19 cellular contexts compared by ENCODE assay signal in the genomic region with DNA sequence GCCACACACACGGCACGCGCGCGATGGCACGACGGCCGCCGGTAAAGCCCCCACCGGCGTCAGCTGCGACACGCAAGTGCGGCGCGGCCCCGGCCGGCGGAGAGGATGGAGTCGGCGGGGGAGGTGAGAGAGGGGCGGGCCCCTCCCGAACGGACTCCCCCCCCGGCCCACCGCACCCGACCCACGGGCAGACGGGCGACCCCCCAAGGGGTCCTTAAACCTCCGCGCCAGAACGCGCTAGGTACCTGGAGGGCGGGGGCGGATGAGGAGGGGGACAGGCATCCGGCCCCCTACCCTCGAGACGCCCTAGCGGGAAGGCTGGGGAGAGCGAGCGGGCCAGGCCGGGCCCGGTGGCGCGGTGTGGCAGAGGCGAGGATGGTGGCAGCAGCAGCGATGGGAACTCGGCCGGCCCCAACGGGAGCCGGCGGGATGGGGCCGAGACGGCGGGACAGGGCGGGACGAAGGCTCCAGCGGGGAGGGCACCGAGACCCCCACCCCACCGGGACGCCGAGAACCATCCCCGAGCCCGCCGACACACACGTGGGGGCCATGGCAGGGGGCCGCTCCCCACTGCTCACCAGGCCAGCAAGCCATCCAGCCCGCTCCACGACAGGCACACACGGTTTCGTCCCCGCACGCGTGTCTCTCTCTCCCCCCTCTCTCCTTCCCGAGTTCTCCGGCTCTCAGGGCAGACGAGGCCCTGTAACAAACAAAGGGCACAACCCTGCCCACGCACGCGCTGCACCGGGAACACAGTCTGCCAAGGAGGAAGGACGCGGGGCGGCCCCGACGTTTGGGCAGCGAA.
DNase-seq lines count a peak whose midpoint lies in the region; ATAC-seq and TF ChIP-seq lines count a peak whose summit lies in the region.
"Had no signal": no experiment of that assay in that cellular context is flagged by ENCODE, and none has a peak within 500 bp of the region (broad histone marks: within the 10 kb centered on the region; RNA-seq: fewer than 3 reads in every experiment).

No MANE protein-coding gene starts in this region.

- H3K4me3 ChIP-seq in right cardiac atrium (ENCODE audit: low read length): no peak overlapping the region
- H3K4me3 ChIP-seq in endodermal cell (ENCODE audit: low read length): no peak overlapping the region
- no peak overlapping the region for H3K4me3 ChIP-seq in aorta (ENCODE audit: low read length in 2 of 2)
- no peak overlapping the region for H3K4me3 ChIP-seq in CD8-positive, alpha-beta T cell (ENCODE audit: low read depth, low read length)
- peak overlapping the region in 1 of 4 donors; percentile 29 for H3K4me3 ChIP-seq in esophagus squamous epithelium
- H3K4me3 ChIP-seq: HAP-1 had no signal

- no peak overlapping the region for H3K27ac Mint-ChIP-seq in endodermal cell
- H3K27ac Mint-ChIP-seq in CD8-positive, alpha-beta T cell: no peak overlapping the region
- H3K27ac Mint-ChIP-seq: CD14-positive monocyte had no signal

- DNase-seq in right cardiac atrium (no peak), cardiac septum (ENCODE audit: low spot score) (no peak), endodermal cell (peak; percentile 19), posterior vena cava (ENCODE audit: low spot score) (peak; percentile 70), aorta (peak in 1 of 2 donors; percentile 70), hypothalamus (lab: John Stamatoyannopoulos, UW) (no peak), esophagus squamous epithelium (lab: John Stamatoyannopoulos, UW) (no peak)
- DNase-seq in CD8-positive, alpha-beta T cell: no peak
- DNase-seq: COR-L47; EL; KG1; NCI-H1417 treated with DMSO at 0.1 percent for 48 hours; NCI-H1930; NCI-H446; NK-92 treated with Interleukin-12 subunit alpha and Interleukin-12 subunit beta, amount 100 ng/mL, for 24 hours; PC-3 had no signal

- intact Hi-C loops in right cardiac atrium (cut with DNase I): no loop called here
- intact Hi-C loops in cardiac septum (cut with DNase I): no loop called here
- intact Hi-C loops in posterior vena cava (cut with DNase I): no loop called here
- intact Hi-C loops in aorta (cut with DNase I): no loop called here
- intact Hi-C loops in CD8-positive, alpha-beta T cell (cut with DNase I, micrococcal nuclease): no loop called here
- intact Hi-C loops in esophagus squamous epithelium (cut with DNase I): no loop called here

- peaks cover 79% of the 10 kb centered on the region for H3K9me3 Mint-ChIP-seq in endodermal cell
- peaks cover 19% of the 10 kb centered on the region for H3K9me3 Mint-ChIP-seq in CD8-positive, alpha-beta T cell

- POLR2A ChIA-PET in CD8-positive, alpha-beta T cell (lab: Charles Lee): no interaction called here

- H3K9me3 ChIP-seq in right cardiac atrium (ENCODE audit: control insufficient read depth, low read length) (no peaks in the 10 kb centered on the region), endodermal cell (ENCODE audit: control insufficient read depth, low read length) (peaks cover 20% of the 10 kb centered on the region), aorta (ENCODE audit: control insufficient read depth, low read length) (peaks cover 3% of the 10 kb centered on the region), esophagus squamous epithelium (peaks cover 0 to 52% (median 17%) of the 10 kb centered on the region in 3 donors)
- no peaks in the 10 kb centered on the region for H3K9me3 ChIP-seq in CD8-positive, alpha-beta T cell (ENCODE audit: low read length)
- H3K9me3 ChIP-seq: HAP-1 had no signal

- H3K4me1 ChIP-seq in right cardiac atrium (ENCODE audit: control insufficient read depth, insufficient read depth, low read length) (no peaks in the 10 kb centered on the region), endodermal cell (ENCODE audit: control insufficient read depth, insufficient read depth, low read length) (no peaks in the 10 kb centered on the region), aorta (ENCODE audit: control insufficient read depth in 1 of 2, insufficient read depth in 2 of 2, low read length in 2 of 2) (no peaks in the 10 kb centered on the region), esophagus squamous epithelium (no peaks in the 10 kb centered on the region)
- no peaks in the 10 kb centered on the region for H3K4me1 ChIP-seq in CD8-positive, alpha-beta T cell (ENCODE audit: insufficient read depth, low read length)
- H3K4me1 ChIP-seq: HAP-1 had no signal

- no peak for TF ChIP-seq POLR2A in esophagus squamous epithelium (IDR thresholded peaks at IDR 0.05)

- no peaks in the 10 kb centered on the region for H3K27me3 ChIP-seq in right cardiac atrium (ENCODE audit: control insufficient read depth, insufficient read depth)
- no peaks in the 10 kb centered on the region for H3K27me3 ChIP-seq in endodermal cell (ENCODE audit: control insufficient read depth, insufficient read depth, low read length, poor library complexity, severe bottlenecking)
- no peaks in the 10 kb centered on the region for H3K27me3 ChIP-seq in aorta (ENCODE audit: control insufficient read depth in 1 of 2, insufficient read depth in 2 of 2, low read length in 1 of 2)
- no peaks in the 10 kb centered on the region for H3K27me3 ChIP-seq in CD8-positive, alpha-beta T cell (ENCODE audit: insufficient read depth, low read length)
- peaks cover 0 to 41% (median 0%) of the 10 kb centered on the region in 4 donors for H3K27me3 ChIP-seq in esophagus squamous epithelium

- no peak overlapping the region for H3K9ac ChIP-seq in endodermal cell (ENCODE audit: extremely low read depth, low read length, poor library complexity, severe bottlenecking)

- H3K4me3 Mint-ChIP-seq in endodermal cell: no peak overlapping the region
- H3K4me3 Mint-ChIP-seq in CD8-positive, alpha-beta T cell: no peak overlapping the region
- H3K4me3 Mint-ChIP-seq: CD14-positive monocyte had no signal

- 30% methylated on average over 88 of the region's 88 CpGs for WGBS in right cardiac atrium
- WGBS in endodermal cell (ENCODE audit: insufficient coverage in 1 of 2, insufficient read length in 1 of 2), 2 experiments: 90 to 94% methylated on average over 38 to 81 of the region's 88 CpGs
- WGBS in aorta, 2 donors: 35 to 58% methylated on average over 54 to 88 of the region's 88 CpGs
- 66 to 80% methylated on average over 2 to 25 of the region's 88 CpGs for WGBS in esophagus squamous epithelium, 2 donors

- H3K27me3 Mint-ChIP-seq in endodermal cell (ENCODE audit: insufficient read depth): no peaks in the 10 kb centered on the region
- peaks cover 2% of the 10 kb centered on the region for H3K27me3 Mint-ChIP-seq in CD8-positive, alpha-beta T cell (ENCODE audit: low read depth)

- no peak overlapping the region for H3K27ac ChIP-seq in right cardiac atrium (ENCODE audit: low read length)
- H3K27ac ChIP-seq in endodermal cell (ENCODE audit: low read depth, low read length): no peak overlapping the region
- H3K27ac ChIP-seq in aorta (ENCODE audit: low read depth in 1 of 2, low read length in 2 of 2): no peak overlapping the region
- H3K27ac ChIP-seq in CD8-positive, alpha-beta T cell (ENCODE audit: low read depth, low read length): no peak overlapping the region
- no peak overlapping the region for H3K27ac ChIP-seq in esophagus squamous epithelium
- H3K27ac ChIP-seq: RWPE1 had no signal

- H3K36me3 ChIP-seq in endodermal cell (ENCODE audit: control insufficient read depth, insufficient read depth, low read length) (no peaks in the 10 kb centered on the region), aorta (ENCODE audit: control insufficient read depth in 1 of 2, insufficient read depth in 2 of 2, low read length in 1 of 2) (no peaks in the 10 kb centered on the region), esophagus squamous epithelium (no peaks in the 10 kb centered on the region)
- H3K36me3 ChIP-seq in CD8-positive, alpha-beta T cell (ENCODE audit: insufficient read depth, low read length): no peaks in the 10 kb centered on the region
- H3K36me3 ChIP-seq: HAP-1 had no signal

- no peaks in the 10 kb centered on the region for H3K4me1 Mint-ChIP-seq in endodermal cell
- H3K4me1 Mint-ChIP-seq in CD8-positive, alpha-beta T cell (ENCODE audit: low read depth): peaks cover 3% of the 10 kb centered on the region
- H3K4me1 Mint-ChIP-seq: CD14-positive monocyte had no signal

- TF ChIP-seq CTCF in endodermal cell (conservative IDR thresholded peaks at IDR 0.05) (no peak), esophagus squamous epithelium (IDR thresholded peaks at IDR 0.05) (no peak)
- no peak for TF ChIP-seq CTCF in CD8-positive, alpha-beta T cell (IDR thresholded peaks at IDR 0.05)

- ATAC-seq in right cardiac atrium (peak; percentile 37 to 41), aorta (ENCODE audit: low FRiP score) (peak; percentile 68)
- ATAC-seq in CD8-positive, alpha-beta T cell: no peak
- ATAC-seq: PC-3 had no signal

- CTCF ChIA-PET in CD8-positive, alpha-beta T cell (lab: Charles Lee): no interaction called here

- peaks cover 3% of the 10 kb centered on the region for H3K36me3 Mint-ChIP-seq in endodermal cell (ENCODE audit: low read depth)
- H3K36me3 Mint-ChIP-seq in CD8-positive, alpha-beta T cell: no peaks in the 10 kb centered on the region
- H3K36me3 Mint-ChIP-seq: CD14-positive monocyte had no signal

Comparison
In these comparisons a context has a peak if more than half of its experiments do, and no peak if none do; other contexts are left out.
1. DNase-seq: peak in endodermal cell (single experiment) and posterior vena cava (single experiment); none in right cardiac atrium (0 of 3), cardiac septum (single experiment), hypothalamus (0 of 51), CD8-positive, alpha-beta T cell (0 of 7) and esophagus squamous epithelium (single experiment).